Comparison of ENCODE assay signal across 8 cellular contexts in genomic region chr21:14862794-14863720, GRCh38.
A peak's percentile ranks its signal among the peaks of the same experiment; 100 is the strongest.
DNase-seq lines count a peak whose midpoint lies in the region; ATAC-seq and TF ChIP-seq lines count a peak whose summit lies in the region.

No MANE protein-coding gene starts in this region.

- H3K4me3 ChIP-seq in AG04450 (ENCODE audit: low read depth, low read length) (no peak overlapping the region), liver (ENCODE audit: low read depth in 1 of 3, low read length in 3 of 3) (no peak overlapping the region)

- CTCF ChIA-PET in AG04450 (lab: Charles Lee) = interaction anchor here (0.7 to 1.8 kb wide), 19 partner anchors 13 to 620 kb away, joined by 3 to 21 read pairs (median 5); partner anchors contain the start of gene NRIP1
- CTCF ChIA-PET in activated CD8-positive, alpha-beta T cell treated with anti-CD3 and anti-CD28 coated beads, Interleukin-2, amount 10 ng/mL, durations not matched to agents 7 days and 5 days (lab: Charles Lee) = interaction anchor here (1.1 to 1.8 kb wide), 4 partner anchors 189 to 726 kb away, joined by 3 to 13 read pairs (median 6); no protein-coding TSS in a partner anchor

- H3K9ac ChIP-seq in liver (ENCODE audit: low read depth in 1 of 2, low read length in 2 of 2) = no peak overlapping the region

- TF ChIP-seq RAD21 in liver (IDR thresholded peaks at IDR 0.05) = peak; percentile 48 to 57

- peaks cover 0 to 14% (median 6%) of the 10 kb centered on the region in 4 donors for H3K4me1 ChIP-seq in liver (ENCODE audit: control insufficient read depth in 4 of 4, insufficient read depth in 4 of 4, low read length in 3 of 4)

- 46% methylated on average over 5 of the region's 5 CpGs for WGBS in liver

- no peaks in the 10 kb centered on the region for H3K36me3 ChIP-seq in liver (ENCODE audit: control insufficient read depth in 4 of 4, insufficient read depth in 3 of 4, low read depth in 1 of 4, low read length in 3 of 4)

- H3K36me3 Mint-ChIP-seq in activated CD8-positive, alpha-beta T cell treated with anti-CD3 and anti-CD28 coated beads, Interleukin-2, amount 10 ng/mL, durations not matched to agents 7 days and 5 days (ENCODE audit: low read depth) = no peaks in the 10 kb centered on the region

- H3K9me3 ChIP-seq in AG04450 (ENCODE audit: control insufficient read depth, insufficient read depth, low read length) = no peaks in the 10 kb centered on the region
- no peaks in the 10 kb centered on the region for H3K9me3 ChIP-seq in liver (ENCODE audit: control insufficient read depth in 4 of 4, low read length in 3 of 4)

- no peak overlapping the region for H3K27ac ChIP-seq in AG04450 (ENCODE audit: low read depth, low read length)
- peak overlapping the region; percentile 78 to 84 for H3K27ac ChIP-seq in liver (ENCODE audit: low read depth in 1 of 2, low read length in 2 of 2)

- TF ChIP-seq CTCF in AG04450 (IDR thresholded peaks at IDR 0.05; ENCODE audit: low read depth, low read length) (peak; percentile 70), GM20000 (IDR thresholded peaks at IDR 0.05; ENCODE audit: extremely low read depth, missing control alignments) (peak; percentile 23), liver (IDR thresholded peaks at IDR 0.05; ENCODE audit: low read depth, low read length, missing input control) (peak; percentile 44)

- no peak for ATAC-seq in activated CD8-positive, alpha-beta T cell treated with anti-CD3 and anti-CD28 coated beads, Interleukin-2, amount 10 ng/mL, durations not matched to agents 7 days and 5 days
- ATAC-seq in HG02623 (IDR thresholded peaks at IDR 0.05; ENCODE audit: unreplicated experiment) (no peak), GM18511 (IDR thresholded peaks at IDR 0.05; ENCODE audit: unreplicated experiment) (no peak)

- DNase-seq in AG04450 (ENCODE audit: low read depth, low spot score) = no peak
- no peak for DNase-seq in GM20000 (ENCODE audit: low spot score)
- peak; percentile 32 for DNase-seq in activated CD8-positive, alpha-beta T cell treated with anti-CD3 and anti-CD28 coated beads, Interleukin-2, amount 10 ng/mL, durations not matched to agents 7 days and 5 days
- no peak for DNase-seq in effector CD8-positive, alpha-beta T cell (lab: John Stamatoyannopoulos, UW)
- no peak for DNase-seq in NCI-H187 treated with DMSO at 0.1 percent for 48 hours (lab: John Stamatoyannopoulos, UW)

- no peaks in the 10 kb centered on the region for H3K27me3 Mint-ChIP-seq in activated CD8-positive, alpha-beta T cell treated with anti-CD3 and anti-CD28 coated beads, Interleukin-2, amount 10 ng/mL, durations not matched to agents 7 days and 5 days (ENCODE audit: low read depth)

- no peaks in the 10 kb centered on the region for H3K9me3 Mint-ChIP-seq in activated CD8-positive, alpha-beta T cell treated with anti-CD3 and anti-CD28 coated beads, Interleukin-2, amount 10 ng/mL, durations not matched to agents 7 days and 5 days (ENCODE audit: insufficient read depth)

- H3K27ac Mint-ChIP-seq in activated CD8-positive, alpha-beta T cell treated with anti-CD3 and anti-CD28 coated beads, Interleukin-2, amount 10 ng/mL, durations not matched to agents 7 days and 5 days = no peak overlapping the region

- POLR2A ChIA-PET in AG04450 (lab: Yijun Ruan, JAX) = no interaction called here
- POLR2A ChIA-PET in activated CD8-positive, alpha-beta T cell treated with anti-CD3 and anti-CD28 coated beads, Interleukin-2, amount 10 ng/mL, durations not matched to agents 7 days and 5 days (lab: Charles Lee) = no interaction called here

- H3K27me3 ChIP-seq in AG04450 (ENCODE audit: control insufficient read depth, insufficient read depth, low read length) (no peaks in the 10 kb centered on the region), liver (ENCODE audit: control insufficient read depth in 4 of 4, insufficient read depth in 4 of 4, low read length in 3 of 4) (no peaks in the 10 kb centered on the region)

- no peak overlapping the region for H3K4me3 Mint-ChIP-seq in activated CD8-positive, alpha-beta T cell treated with anti-CD3 and anti-CD28 coated beads, Interleukin-2, amount 10 ng/mL, durations not matched to agents 7 days and 5 days

- H3K4me1 Mint-ChIP-seq in activated CD8-positive, alpha-beta T cell treated with anti-CD3 and anti-CD28 coated beads, Interleukin-2, amount 10 ng/mL, durations not matched to agents 7 days and 5 days (ENCODE audit: low read depth) = peaks cover 3% of the 10 kb centered on the region

TF ChIP-seq in liver, 16 proteins besides CTCF, POLR2A, EP300 and RAD21:
- no peak for TF ChIP-seq FOXA2 (IDR thresholded peaks at IDR 0.05)
- TF ChIP-seq, protein P1, sequence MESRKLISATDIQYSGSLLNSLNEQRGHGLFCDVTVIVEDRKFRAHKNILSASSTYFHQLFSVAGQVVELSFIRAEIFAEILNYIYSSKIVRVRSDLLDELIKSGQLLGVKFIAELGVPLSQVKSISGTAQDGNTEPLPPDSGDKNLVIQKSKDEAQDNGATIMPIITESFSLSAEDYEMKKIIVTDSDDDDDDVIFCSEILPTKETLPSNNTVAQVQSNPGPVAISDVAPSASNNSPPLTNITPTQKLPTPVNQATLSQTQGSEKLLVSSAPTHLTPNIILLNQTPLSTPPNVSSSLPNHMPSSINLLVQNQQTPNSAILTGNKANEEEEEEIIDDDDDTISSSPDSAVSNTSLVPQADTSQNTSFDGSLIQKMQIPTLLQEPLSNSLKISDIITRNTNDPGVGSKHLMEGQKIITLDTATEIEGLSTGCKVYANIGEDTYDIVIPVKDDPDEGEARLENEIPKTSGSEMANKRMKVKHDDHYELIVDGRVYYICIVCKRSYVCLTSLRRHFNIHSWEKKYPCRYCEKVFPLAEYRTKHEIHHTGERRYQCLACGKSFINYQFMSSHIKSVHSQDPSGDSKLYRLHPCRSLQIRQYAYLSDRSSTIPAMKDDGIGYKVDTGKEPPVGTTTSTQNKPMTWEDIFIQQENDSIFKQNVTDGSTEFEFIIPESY (IDR thresholded peaks at IDR 0.05) = no peak
TF ChIP-seq in liver: peak in this region for 0.
